Comparison of ENCODE assay signal across 1 cellular context in the genomic region with DNA sequence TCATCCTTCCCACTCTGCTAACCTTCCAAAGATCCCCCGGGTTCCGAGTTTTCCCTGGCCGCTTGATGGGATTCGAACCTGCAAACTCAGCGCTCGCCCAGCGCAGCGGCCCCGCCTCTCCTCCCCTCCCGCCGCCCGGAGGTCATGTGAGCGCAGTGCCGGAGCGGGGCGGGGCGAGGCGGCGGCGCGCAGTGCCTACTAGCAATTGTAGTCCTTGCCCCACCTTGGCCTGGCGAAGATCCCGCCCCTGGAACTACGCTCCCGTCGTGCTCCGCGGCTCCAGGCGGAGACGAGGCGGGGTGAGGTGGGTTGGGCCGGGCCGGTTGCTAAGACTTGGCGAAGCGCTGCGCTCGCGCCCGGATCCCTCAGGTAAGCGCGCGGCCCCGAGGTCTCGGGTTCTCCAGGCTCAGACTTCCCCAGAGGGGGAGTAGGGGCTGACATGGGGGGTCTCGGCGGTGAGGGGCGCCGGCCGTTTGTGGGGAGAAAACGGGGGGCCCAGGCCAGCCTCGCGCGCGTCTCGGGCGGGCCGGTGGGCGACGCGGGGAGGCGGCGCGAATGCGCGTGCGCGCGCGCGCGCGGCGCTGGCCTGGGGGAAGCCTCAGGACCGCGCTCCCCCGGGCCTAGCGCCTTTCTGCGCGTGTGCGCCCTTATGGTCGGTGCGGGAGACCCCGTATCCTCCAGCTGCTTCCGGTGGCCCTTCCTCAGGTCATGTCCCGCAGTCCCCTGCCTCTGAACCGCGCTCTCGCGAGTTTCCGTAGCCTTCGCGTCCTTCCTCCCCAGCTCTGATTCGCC.
TF ChIP-seq lines count a peak whose summit lies in the region.

A gene (plus strand): TSS at position 329 of the 792 bp plus-strand sequence. CDS start 6,649 bp downstream, outside the sequence.
A gene with protein sequence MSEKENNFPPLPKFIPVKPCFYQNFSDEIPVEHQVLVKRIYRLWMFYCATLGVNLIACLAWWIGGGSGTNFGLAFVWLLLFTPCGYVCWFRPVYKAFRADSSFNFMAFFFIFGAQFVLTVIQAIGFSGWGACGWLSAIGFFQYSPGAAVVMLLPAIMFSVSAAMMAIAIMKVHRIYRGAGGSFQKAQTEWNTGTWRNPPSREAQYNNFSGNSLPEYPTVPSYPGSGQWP (plus strand): TSS at position 329 of the 792 bp plus-strand sequence. CDS start 9,621 bp downstream, outside the sequence.

TF ChIP-seq in WTC11, 78 proteins besides CTCF, POLR2A, EP300 and RAD21 (continued from another document and continues in another):
- TF ChIP-seq, protein P1, sequence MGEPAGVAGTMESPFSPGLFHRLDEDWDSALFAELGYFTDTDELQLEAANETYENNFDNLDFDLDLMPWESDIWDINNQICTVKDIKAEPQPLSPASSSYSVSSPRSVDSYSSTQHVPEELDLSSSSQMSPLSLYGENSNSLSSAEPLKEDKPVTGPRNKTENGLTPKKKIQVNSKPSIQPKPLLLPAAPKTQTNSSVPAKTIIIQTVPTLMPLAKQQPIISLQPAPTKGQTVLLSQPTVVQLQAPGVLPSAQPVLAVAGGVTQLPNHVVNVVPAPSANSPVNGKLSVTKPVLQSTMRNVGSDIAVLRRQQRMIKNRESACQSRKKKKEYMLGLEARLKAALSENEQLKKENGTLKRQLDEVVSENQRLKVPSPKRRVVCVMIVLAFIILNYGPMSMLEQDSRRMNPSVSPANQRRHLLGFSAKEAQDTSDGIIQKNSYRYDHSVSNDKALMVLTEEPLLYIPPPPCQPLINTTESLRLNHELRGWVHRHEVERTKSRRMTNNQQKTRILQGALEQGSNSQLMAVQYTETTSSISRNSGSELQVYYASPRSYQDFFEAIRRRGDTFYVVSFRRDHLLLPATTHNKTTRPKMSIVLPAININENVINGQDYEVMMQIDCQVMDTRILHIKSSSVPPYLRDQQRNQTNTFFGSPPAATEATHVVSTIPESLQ (CRISPR knock-in tag; IDR thresholded peaks at IDR 0.05), result no peak
- no peak for TF ChIP-seq MXD4 (CRISPR knock-in tag; IDR thresholded peaks at IDR 0.05; ENCODE audit: borderline replicate concordance)
- TF ChIP-seq, protein P2, sequence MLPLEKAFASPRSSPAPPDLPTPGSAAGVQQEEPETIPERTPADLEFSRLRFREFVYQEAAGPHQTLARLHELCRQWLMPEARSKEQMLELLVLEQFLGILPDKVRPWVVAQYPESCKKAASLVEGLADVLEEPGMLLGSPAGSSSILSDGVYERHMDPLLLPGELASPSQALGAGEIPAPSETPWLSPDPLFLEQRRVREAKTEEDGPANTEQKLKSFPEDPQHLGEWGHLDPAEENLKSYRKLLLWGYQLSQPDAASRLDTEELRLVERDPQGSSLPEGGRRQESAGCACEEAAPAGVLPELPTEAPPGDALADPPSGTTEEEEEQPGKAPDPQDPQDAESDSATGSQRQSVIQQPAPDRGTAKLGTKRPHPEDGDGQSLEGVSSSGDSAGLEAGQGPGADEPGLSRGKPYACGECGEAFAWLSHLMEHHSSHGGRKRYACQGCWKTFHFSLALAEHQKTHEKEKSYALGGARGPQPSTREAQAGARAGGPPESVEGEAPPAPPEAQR (CRISPR knock-in tag; IDR thresholded peaks at IDR 0.05), result no peak
- TF ChIP-seq, protein P3, sequence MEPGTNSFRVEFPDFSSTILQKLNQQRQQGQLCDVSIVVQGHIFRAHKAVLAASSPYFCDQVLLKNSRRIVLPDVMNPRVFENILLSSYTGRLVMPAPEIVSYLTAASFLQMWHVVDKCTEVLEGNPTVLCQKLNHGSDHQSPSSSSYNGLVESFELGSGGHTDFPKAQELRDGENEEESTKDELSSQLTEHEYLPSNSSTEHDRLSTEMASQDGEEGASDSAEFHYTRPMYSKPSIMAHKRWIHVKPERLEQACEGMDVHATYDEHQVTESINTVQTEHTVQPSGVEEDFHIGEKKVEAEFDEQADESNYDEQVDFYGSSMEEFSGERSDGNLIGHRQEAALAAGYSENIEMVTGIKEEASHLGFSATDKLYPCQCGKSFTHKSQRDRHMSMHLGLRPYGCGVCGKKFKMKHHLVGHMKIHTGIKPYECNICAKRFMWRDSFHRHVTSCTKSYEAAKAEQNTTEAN (CRISPR knock-in tag; IDR thresholded peaks at IDR 0.05), result no peak
- TF ChIP-seq TEAD1 (CRISPR knock-in tag; IDR thresholded peaks at IDR 0.05), result peak; percentile 90
- TF ChIP-seq ELF4 (CRISPR knock-in tag; IDR thresholded peaks at IDR 0.05; ENCODE audit: low read depth), result no peak
- TF ChIP-seq, protein P4, sequence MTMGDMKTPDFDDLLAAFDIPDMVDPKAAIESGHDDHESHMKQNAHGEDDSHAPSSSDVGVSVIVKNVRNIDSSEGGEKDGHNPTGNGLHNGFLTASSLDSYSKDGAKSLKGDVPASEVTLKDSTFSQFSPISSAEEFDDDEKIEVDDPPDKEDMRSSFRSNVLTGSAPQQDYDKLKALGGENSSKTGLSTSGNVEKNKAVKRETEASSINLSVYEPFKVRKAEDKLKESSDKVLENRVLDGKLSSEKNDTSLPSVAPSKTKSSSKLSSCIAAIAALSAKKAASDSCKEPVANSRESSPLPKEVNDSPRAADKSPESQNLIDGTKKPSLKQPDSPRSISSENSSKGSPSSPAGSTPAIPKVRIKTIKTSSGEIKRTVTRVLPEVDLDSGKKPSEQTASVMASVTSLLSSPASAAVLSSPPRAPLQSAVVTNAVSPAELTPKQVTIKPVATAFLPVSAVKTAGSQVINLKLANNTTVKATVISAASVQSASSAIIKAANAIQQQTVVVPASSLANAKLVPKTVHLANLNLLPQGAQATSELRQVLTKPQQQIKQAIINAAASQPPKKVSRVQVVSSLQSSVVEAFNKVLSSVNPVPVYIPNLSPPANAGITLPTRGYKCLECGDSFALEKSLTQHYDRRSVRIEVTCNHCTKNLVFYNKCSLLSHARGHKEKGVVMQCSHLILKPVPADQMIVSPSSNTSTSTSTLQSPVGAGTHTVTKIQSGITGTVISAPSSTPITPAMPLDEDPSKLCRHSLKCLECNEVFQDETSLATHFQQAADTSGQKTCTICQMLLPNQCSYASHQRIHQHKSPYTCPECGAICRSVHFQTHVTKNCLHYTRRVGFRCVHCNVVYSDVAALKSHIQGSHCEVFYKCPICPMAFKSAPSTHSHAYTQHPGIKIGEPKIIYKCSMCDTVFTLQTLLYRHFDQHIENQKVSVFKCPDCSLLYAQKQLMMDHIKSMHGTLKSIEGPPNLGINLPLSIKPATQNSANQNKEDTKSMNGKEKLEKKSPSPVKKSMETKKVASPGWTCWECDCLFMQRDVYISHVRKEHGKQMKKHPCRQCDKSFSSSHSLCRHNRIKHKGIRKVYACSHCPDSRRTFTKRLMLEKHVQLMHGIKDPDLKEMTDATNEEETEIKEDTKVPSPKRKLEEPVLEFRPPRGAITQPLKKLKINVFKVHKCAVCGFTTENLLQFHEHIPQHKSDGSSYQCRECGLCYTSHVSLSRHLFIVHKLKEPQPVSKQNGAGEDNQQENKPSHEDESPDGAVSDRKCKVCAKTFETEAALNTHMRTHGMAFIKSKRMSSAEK (CRISPR knock-in tag; IDR thresholded peaks at IDR 0.05; ENCODE audit: borderline replicate concordance), result peak; percentile 89
- TF ChIP-seq, protein P5, sequence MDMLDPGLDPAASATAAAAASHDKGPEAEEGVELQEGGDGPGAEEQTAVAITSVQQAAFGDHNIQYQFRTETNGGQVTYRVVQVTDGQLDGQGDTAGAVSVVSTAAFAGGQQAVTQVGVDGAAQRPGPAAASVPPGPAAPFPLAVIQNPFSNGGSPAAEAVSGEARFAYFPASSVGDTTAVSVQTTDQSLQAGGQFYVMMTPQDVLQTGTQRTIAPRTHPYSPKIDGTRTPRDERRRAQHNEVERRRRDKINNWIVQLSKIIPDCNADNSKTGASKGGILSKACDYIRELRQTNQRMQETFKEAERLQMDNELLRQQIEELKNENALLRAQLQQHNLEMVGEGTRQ (CRISPR knock-in tag; IDR thresholded peaks at IDR 0.05), result peak; percentile 97
- TF ChIP-seq, protein P6, sequence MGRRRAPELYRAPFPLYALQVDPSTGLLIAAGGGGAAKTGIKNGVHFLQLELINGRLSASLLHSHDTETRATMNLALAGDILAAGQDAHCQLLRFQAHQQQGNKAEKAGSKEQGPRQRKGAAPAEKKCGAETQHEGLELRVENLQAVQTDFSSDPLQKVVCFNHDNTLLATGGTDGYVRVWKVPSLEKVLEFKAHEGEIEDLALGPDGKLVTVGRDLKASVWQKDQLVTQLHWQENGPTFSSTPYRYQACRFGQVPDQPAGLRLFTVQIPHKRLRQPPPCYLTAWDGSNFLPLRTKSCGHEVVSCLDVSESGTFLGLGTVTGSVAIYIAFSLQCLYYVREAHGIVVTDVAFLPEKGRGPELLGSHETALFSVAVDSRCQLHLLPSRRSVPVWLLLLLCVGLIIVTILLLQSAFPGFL (CRISPR knock-in tag; IDR thresholded peaks at IDR 0.05; ENCODE audit: borderline replicate concordance), result no peak
- no peak for TF ChIP-seq ZNF423 (CRISPR knock-in tag; IDR thresholded peaks at IDR 0.05)
- TF ChIP-seq GABPB1 (CRISPR knock-in tag; IDR thresholded peaks at IDR 0.05), result peak; percentile 66
- TF ChIP-seq, protein P7, sequence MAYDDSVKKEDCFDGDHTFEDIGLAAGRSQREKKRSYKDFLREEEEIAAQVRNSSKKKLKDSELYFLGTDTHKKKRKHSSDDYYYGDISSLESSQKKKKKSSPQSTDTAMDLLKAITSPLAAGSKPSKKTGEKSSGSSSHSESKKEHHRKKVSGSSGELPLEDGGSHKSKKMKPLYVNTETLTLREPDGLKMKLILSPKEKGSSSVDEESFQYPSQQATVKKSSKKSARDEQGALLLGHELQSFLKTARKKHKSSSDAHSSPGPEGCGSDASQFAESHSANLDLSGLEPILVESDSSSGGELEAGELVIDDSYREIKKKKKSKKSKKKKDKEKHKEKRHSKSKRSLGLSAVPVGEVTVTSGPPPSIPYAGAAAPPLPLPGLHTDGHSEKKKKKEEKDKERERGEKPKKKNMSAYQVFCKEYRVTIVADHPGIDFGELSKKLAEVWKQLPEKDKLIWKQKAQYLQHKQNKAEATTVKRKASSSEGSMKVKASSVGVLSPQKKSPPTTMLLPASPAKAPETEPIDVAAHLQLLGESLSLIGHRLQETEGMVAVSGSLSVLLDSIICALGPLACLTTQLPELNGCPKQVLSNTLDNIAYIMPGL (CRISPR knock-in tag; IDR thresholded peaks at IDR 0.05), result 0 out of 2 replicates have a peak, but pooled peaks have one; percentile 44
- TF ChIP-seq, protein P8, sequence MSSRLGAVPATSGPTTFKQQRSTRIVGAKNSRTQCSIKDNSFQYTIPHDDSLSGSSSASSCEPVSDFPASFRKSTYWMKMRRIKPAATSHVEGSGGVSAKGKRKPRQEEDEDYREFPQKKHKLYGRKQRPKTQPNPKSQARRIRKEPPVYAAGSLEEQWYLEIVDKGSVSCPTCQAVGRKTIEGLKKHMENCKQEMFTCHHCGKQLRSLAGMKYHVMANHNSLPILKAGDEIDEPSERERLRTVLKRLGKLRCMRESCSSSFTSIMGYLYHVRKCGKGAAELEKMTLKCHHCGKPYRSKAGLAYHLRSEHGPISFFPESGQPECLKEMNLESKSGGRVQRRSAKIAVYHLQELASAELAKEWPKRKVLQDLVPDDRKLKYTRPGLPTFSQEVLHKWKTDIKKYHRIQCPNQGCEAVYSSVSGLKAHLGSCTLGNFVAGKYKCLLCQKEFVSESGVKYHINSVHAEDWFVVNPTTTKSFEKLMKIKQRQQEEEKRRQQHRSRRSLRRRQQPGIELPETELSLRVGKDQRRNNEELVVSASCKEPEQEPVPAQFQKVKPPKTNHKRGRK (CRISPR knock-in tag; IDR thresholded peaks at IDR 0.05; ENCODE audit: borderline replicate concordance), result no peak
- TF ChIP-seq, protein P9, sequence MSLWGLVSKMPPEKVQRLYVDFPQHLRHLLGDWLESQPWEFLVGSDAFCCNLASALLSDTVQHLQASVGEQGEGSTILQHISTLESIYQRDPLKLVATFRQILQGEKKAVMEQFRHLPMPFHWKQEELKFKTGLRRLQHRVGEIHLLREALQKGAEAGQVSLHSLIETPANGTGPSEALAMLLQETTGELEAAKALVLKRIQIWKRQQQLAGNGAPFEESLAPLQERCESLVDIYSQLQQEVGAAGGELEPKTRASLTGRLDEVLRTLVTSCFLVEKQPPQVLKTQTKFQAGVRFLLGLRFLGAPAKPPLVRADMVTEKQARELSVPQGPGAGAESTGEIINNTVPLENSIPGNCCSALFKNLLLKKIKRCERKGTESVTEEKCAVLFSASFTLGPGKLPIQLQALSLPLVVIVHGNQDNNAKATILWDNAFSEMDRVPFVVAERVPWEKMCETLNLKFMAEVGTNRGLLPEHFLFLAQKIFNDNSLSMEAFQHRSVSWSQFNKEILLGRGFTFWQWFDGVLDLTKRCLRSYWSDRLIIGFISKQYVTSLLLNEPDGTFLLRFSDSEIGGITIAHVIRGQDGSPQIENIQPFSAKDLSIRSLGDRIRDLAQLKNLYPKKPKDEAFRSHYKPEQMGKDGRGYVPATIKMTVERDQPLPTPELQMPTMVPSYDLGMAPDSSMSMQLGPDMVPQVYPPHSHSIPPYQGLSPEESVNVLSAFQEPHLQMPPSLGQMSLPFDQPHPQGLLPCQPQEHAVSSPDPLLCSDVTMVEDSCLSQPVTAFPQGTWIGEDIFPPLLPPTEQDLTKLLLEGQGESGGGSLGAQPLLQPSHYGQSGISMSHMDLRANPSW (CRISPR knock-in tag; conservative IDR thresholded peaks at IDR 0.05; ENCODE audit: low read depth), result no peak
- TF ChIP-seq ZNF416 (CRISPR knock-in tag; IDR thresholded peaks at IDR 0.05), result no peak
- 0 out of 2 replicates have a peak, but pooled peaks have one; percentile 35 for TF ChIP-seq TCF7 (CRISPR knock-in tag; IDR thresholded peaks at IDR 0.05; ENCODE audit: low read depth)
- TF ChIP-seq JUN (CRISPR knock-in tag; IDR thresholded peaks at IDR 0.05), result no peak
- TF ChIP-seq, protein P10, sequence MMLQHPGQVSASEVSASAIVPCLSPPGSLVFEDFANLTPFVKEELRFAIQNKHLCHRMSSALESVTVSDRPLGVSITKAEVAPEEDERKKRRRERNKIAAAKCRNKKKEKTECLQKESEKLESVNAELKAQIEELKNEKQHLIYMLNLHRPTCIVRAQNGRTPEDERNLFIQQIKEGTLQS (CRISPR knock-in tag; conservative IDR thresholded peaks at IDR 0.05), result no peak
- TF ChIP-seq, protein P11, sequence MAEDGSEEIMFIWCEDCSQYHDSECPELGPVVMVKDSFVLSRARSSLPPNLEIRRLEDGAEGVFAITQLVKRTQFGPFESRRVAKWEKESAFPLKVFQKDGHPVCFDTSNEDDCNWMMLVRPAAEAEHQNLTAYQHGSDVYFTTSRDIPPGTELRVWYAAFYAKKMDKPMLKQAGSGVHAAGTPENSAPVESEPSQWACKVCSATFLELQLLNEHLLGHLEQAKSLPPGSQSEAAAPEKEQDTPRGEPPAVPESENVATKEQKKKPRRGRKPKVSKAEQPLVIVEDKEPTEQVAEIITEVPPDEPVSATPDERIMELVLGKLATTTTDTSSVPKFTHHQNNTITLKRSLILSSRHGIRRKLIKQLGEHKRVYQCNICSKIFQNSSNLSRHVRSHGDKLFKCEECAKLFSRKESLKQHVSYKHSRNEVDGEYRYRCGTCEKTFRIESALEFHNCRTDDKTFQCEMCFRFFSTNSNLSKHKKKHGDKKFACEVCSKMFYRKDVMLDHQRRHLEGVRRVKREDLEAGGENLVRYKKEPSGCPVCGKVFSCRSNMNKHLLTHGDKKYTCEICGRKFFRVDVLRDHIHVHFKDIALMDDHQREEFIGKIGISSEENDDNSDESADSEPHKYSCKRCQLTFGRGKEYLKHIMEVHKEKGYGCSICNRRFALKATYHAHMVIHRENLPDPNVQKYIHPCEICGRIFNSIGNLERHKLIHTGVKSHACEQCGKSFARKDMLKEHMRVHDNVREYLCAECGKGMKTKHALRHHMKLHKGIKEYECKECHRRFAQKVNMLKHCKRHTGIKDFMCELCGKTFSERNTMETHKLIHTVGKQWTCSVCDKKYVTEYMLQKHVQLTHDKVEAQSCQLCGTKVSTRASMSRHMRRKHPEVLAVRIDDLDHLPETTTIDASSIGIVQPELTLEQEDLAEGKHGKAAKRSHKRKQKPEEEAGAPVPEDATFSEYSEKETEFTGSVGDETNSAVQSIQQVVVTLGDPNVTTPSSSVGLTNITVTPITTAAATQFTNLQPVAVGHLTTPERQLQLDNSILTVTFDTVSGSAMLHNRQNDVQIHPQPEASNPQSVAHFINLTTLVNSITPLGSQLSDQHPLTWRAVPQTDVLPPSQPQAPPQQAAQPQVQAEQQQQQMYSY (CRISPR knock-in tag; IDR thresholded peaks at IDR 0.05), result no peak
- TF ChIP-seq EMX1 (CRISPR knock-in tag; IDR thresholded peaks at IDR 0.05), result no peak; the same call in 1 of the 2 replicates
- TF ChIP-seq ZNF671 (CRISPR knock-in tag; IDR thresholded peaks at IDR 0.05), result no peak
- TF ChIP-seq FOXP1 (CRISPR knock-in tag; IDR thresholded peaks at IDR 0.05; ENCODE audit: borderline replicate concordance), result peak; percentile 47
- peak; percentile 99 for TF ChIP-seq SP1 (CRISPR knock-in tag; conservative IDR thresholded peaks at IDR 0.05)
